ENCODE assay signal across 1 cellular context in genomic region chr20:33703498-33704137, GRCh38.
TF ChIP-seq lines count a peak whose summit lies in the region.

No MANE protein-coding gene starts in this region.

TF ChIP-seq in HepG2, 621 proteins besides CTCF, POLR2A, EP300 and RAD21:
- TF ChIP-seq TFDP1 (CRISPR knock-in tag; IDR thresholded peaks at IDR 0.05; ENCODE audit: borderline replicate concordance) (no peak), ZNF318 (CRISPR knock-in tag; IDR thresholded peaks at IDR 0.05) (peak; percentile 57; the same call in 1 of the 2 replicates), BCL3 (CRISPR knock-in tag; IDR thresholded peaks at IDR 0.05) (0 out of 2 replicates have a peak, but pooled peaks have one; percentile 71), ZNF776 (CRISPR knock-in tag; IDR thresholded peaks at IDR 0.05) (0 out of 2 replicates have a peak, but pooled peaks have one; percentile 14), RFX1 (IDR thresholded peaks at IDR 0.05) (no peak), DDIT3 (CRISPR knock-in tag; IDR thresholded peaks at IDR 0.05) (no peak), ZNF737 (CRISPR knock-in tag; IDR thresholded peaks at IDR 0.05; ENCODE audit: borderline replicate concordance) (no peak)
